In the genomic region with DNA sequence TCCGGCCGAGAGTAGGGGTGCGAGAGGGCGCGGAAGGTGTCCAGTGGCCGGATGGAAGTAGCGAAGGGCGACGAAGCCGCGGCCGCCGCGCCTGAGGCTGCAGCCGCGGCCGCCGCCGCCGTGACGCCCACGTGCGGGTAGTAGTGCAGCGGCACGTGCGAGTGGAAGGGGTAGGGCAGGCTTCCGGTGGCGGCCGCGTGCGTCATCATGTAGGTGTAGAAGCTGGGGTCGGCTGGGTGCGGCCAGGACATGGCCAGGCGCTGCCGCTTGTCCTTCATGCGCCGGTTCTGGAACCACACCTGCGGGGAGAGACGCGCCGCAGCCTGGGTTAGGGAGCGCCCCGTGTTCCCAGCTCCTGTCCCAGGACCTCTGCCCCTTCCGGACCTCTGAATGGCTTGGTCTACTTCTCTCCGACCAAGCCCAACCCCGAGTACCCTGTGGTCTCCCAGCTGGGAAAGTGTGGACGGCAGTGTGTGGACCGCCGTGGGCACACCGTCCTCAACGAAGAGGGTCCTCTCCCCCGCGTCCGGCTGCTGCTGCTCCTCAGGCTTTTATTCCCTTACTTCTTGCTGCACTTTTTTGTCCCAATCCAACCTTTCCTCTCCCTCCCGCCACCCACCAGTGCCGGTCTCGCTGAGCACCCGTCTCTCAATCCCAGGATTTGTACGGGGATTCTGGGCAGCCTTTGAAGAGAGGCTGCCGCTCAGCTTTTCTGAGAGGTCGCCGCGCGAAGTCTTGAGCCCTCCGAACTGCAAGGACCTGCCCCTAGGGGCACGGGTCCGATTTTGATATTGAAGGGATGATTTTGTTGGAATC, we compare ENCODE assay signal across 7 cellular contexts. TPM values are rescaled to one million over a fixed set of nuclear protein-coding genes. Genes with fewer than 3 reads are reported as not detected.
A peak's percentile ranks its signal among the peaks of the same experiment; 100 is the strongest.
DNase-seq lines count a peak whose midpoint lies in the region; ATAC-seq and TF ChIP-seq lines count a peak whose summit lies in the region.

No MANE protein-coding gene starts in this region.

- H3K27me3 Mint-ChIP-seq in IgD-negative memory B cell, result peaks cover 50% of the 10 kb centered on the region
- peaks cover 84 to 87% of the 10 kb centered on the region in 2 donors for H3K27me3 Mint-ChIP-seq in effector memory CD8-positive, alpha-beta T cell

- peaks cover 23% of the 10 kb centered on the region for H3K4me1 ChIP-seq in psoas muscle

- H3K27ac ChIP-seq in psoas muscle, result no peak overlapping the region

- H3K4me1 Mint-ChIP-seq in IgD-negative memory B cell, result peaks cover 0 to 6% (median 2%) of the 10 kb centered on the region in 3 donors
- H3K4me1 Mint-ChIP-seq in effector memory CD8-positive, alpha-beta T cell (ENCODE audit: low read depth in 2 of 2), result peaks cover 7% of the 10 kb centered on the region in 2 donors

- no peaks in the 10 kb centered on the region for H3K9me3 ChIP-seq in psoas muscle

- H3K36me3 ChIP-seq in psoas muscle (ENCODE audit: insufficient read depth in 1 of 2, low read depth in 1 of 2), result no peaks in the 10 kb centered on the region

- intact Hi-C loops in psoas muscle (cut with DNase I), result loop anchor here in 1 of 2 donors (5.0 to 10.0 kb wide), 2 partner anchors 78 to 226 kb away; partner anchors contain the start of gene LNPK

- ATAC-seq in effector memory CD8-positive, alpha-beta T cell (replicated peaks), result peak; percentile 45
- peak; percentile 25 to 33 (median 30) for ATAC-seq in psoas muscle
- no peak for ATAC-seq in GM18520 (IDR thresholded peaks at IDR 0.05; ENCODE audit: unreplicated experiment)

- H3K36me3 Mint-ChIP-seq in IgD-negative memory B cell, result peaks cover 1% of the 10 kb centered on the region
- peaks cover 77% of the 10 kb centered on the region for H3K36me3 Mint-ChIP-seq in effector memory CD8-positive, alpha-beta T cell (ENCODE audit: insufficient read depth)

- peak overlapping the region; percentile 91 to 96 (median 92) for H3K27ac Mint-ChIP-seq in IgD-negative memory B cell
- peak overlapping the region in 1 of 2 donors; percentile 87 for H3K27ac Mint-ChIP-seq in effector memory CD8-positive, alpha-beta T cell

- 3 to 8% (median 5%) methylated on average over 49 to 67 of the region's 67 CpGs for WGBS in psoas muscle, 3 donors

- no peak for TF ChIP-seq CTCF in psoas muscle (IDR thresholded peaks at IDR 0.05)

- H3K9me3 Mint-ChIP-seq in IgD-negative memory B cell, result peaks cover 4 to 19% (median 6%) of the 10 kb centered on the region in 3 donors
- peaks cover 2 to 14% of the 10 kb centered on the region in 2 donors for H3K9me3 Mint-ChIP-seq in effector memory CD8-positive, alpha-beta T cell

- DNase-seq in Daoy (ENCODE audit: low read depth) (peak; percentile 73), psoas muscle (no peak), NOMO-1 (lab: John Stamatoyannopoulos, UW; ENCODE audit: unreplicated experiment in 2 of 2) (no peak), GOT3 (lab: John Stamatoyannopoulos, UW) (no peak)
- no peak for DNase-seq in effector memory CD8-positive, alpha-beta T cell

- peaks cover 10 to 98% (median 60%) of the 10 kb centered on the region in 3 donors for H3K27me3 ChIP-seq in psoas muscle (ENCODE audit: insufficient read depth in 3 of 3, low read length in 2 of 3)

- peak overlapping the region; percentile 58 for H3K4me3 ChIP-seq in psoas muscle

- H3K4me3 Mint-ChIP-seq in IgD-negative memory B cell, result peak overlapping the region in 3 of 4 donors; percentile 52 to 75 (median 67)
- no peak overlapping the region for H3K4me3 Mint-ChIP-seq in effector memory CD8-positive, alpha-beta T cell

RNA-seq across cellular contexts. Expression of gene EVX2, which starts 3.0 kb away (rescaled TPM):
- total RNA-seq in Daoy (2014; rRNA removed; shearing (Covaris generic)), result not detected in 2 replicates
- polyA plus RNA-seq in IgD-negative memory B cell (not detected), psoas muscle (not detected)
- total RNA-seq in psoas muscle, result not detected

RNA-seq across cellular contexts. Expression of gene HOXD13, which starts 11.8 kb away (rescaled TPM):
- total RNA-seq in Daoy (2014; rRNA removed; shearing (Covaris generic)), result 20.7 and 21.5 TPM in 2 replicates
- polyA plus RNA-seq in IgD-negative memory B cell (not detected), psoas muscle (under 1 TPM in 1 of 3 donors, not detected in 2; 0.01 TPM)
- total RNA-seq in psoas muscle, result not detected

RNA-seq across cellular contexts. Expression of gene HOXD12, which starts 18.8 kb away (rescaled TPM):
- total RNA-seq in Daoy (2014; rRNA removed; shearing (Covaris generic)), result 0.46 TPM in 1 of 2 replicates, not detected in the other
- not detected for polyA plus RNA-seq in IgD-negative memory B cell
- not detected for total RNA-seq in psoas muscle
- not detected for polyA plus RNA-seq in psoas muscle

RNA-seq across cellular contexts. Expression of gene HOXD11, which starts 26.3 kb away (rescaled TPM):
- total RNA-seq in Daoy (2014; rRNA removed; shearing (Covaris generic)), result 13.4 and 14.0 TPM in 2 replicates
- polyA plus RNA-seq in IgD-negative memory B cell (not detected), psoas muscle (not detected)
- total RNA-seq in psoas muscle, result not detected

RNA-seq across cellular contexts. Expression of gene HOXD10, which starts 35.8 kb away (rescaled TPM):
- 14.8 and 18.6 TPM in 2 replicates for total RNA-seq in Daoy (2014; rRNA removed; shearing (Covaris generic))
- not detected for polyA plus RNA-seq in IgD-negative memory B cell
- total RNA-seq in psoas muscle, result not detected
- polyA plus RNA-seq in psoas muscle, result under 1 TPM in 2 of 3 donors, not detected in 1; 0.03 to 0.04 TPM

Comparison
In these comparisons a context has a peak if more than half of its experiments do, and no peak if none do; other contexts are left out.
1. H3K4me3 Mint-ChIP-seq: peak in IgD-negative memory B cell (3 of 4); none in effector memory CD8-positive, alpha-beta T cell (0 of 2).
2. RNA of gene HOXD13, which starts 11.8 kb away (total RNA-seq): 20.7 to 21.5 TPM in Daoy; not detected in psoas muscle; every median in the first group is over 10 times any median in the second.